Comparison of ENCODE assay signal across 20 cellular contexts in genomic region chr22:29593923-29594322, GRCh38. TPM values are rescaled to one million over a fixed set of nuclear protein-coding genes. Genes with fewer than 3 reads are reported as not detected.
DNase-seq lines count a peak whose midpoint lies in the region; ATAC-seq, FAIRE-seq and TF ChIP-seq lines count a peak whose summit lies in the region.
"Had no signal": no experiment of that assay in that cellular context is flagged by ENCODE, and none has a peak within 500 bp of the region (broad histone marks: within the 10 kb centered on the region; RNA-seq: fewer than 3 reads in every experiment).

No MANE protein-coding gene starts in this region.

- no peaks in the 10 kb centered on the region for H3K36me3 ChIP-seq in body of pancreas (replicated peaks in 1 of 2; ENCODE audit: insufficient read depth in 1 of 2, low read depth in 2 of 2)
- no peaks in the 10 kb centered on the region for H3K36me3 ChIP-seq in pancreas

- WGBS in body of pancreas, 2 donors = 34 to 54% methylated on average over 4 of the region's 4 CpGs
- WGBS in pancreas, 2 donors = 44% methylated on average over 4 of the region's 4 CpGs
- 73% methylated on average over 4 of the region's 4 CpGs for WGBS in right cardiac atrium

- H3K27ac ChIP-seq in body of pancreas (no peak overlapping the region), pancreas (no peak overlapping the region), right cardiac atrium (ENCODE audit: low read length) (no peak overlapping the region)
- H3K27ac ChIP-seq: 22Rv1, A549, C4-2B had no signal

- no peaks in the 10 kb centered on the region for H3K9me3 ChIP-seq in body of pancreas
- no peaks in the 10 kb centered on the region for H3K9me3 ChIP-seq in pancreas
- H3K9me3 ChIP-seq in right cardiac atrium (ENCODE audit: control insufficient read depth, low read length) = no peaks in the 10 kb centered on the region
- H3K9me3 ChIP-seq: A549, Caco-2 had no signal

- H3K4me1 ChIP-seq in body of pancreas (no peaks in the 10 kb centered on the region), pancreas (no peaks in the 10 kb centered on the region), right cardiac atrium (ENCODE audit: control insufficient read depth, insufficient read depth, low read length) (no peaks in the 10 kb centered on the region)
- H3K4me1 ChIP-seq: A549, Caco-2 had no signal

- no peak overlapping the region for H3K27ac Mint-ChIP-seq in natural killer cell treated with Interleukin-12 subunit alpha and Interleukin-12 subunit beta and Interleukin-15 and Interleukin-18, amount 100 ng/mL, for 72 hours
- H3K27ac Mint-ChIP-seq in natural killer cell = no peak overlapping the region
- H3K27ac Mint-ChIP-seq in activated CD4-positive, alpha-beta T cell treated with anti-CD3 and anti-CD28 coated beads, Interleukin-2, amount 10 ng/mL, durations not matched to agents 24 days and 14 days = no peak overlapping the region
- H3K27ac Mint-ChIP-seq: CD4-positive, alpha-beta T cell; H9; IgD-negative memory B cell had no signal

- intact Hi-C loops in natural killer cell (cut with micrococcal nuclease) = loop anchor here (5.0 kb wide), 1 partner anchor 33 kb away; no protein-coding TSS in a partner anchor
- intact Hi-C loops in body of pancreas (cut with DNase I) = no loop called here
- intact Hi-C loops in pancreas (cut with DNase I) = no loop called here
- intact Hi-C loops in right cardiac atrium (cut with DNase I) = no loop called here
- intact Hi-C loops in activated CD4-positive, alpha-beta T cell treated with anti-CD3 and anti-CD28 coated beads, Interleukin-2, amount 10 ng/mL, durations not matched to agents 24 days and 14 days (cut with micrococcal nuclease) = loop anchor here (5.0 kb wide), 1 partner anchor 43 kb away; no protein-coding TSS in a partner anchor

- TF ChIP-seq CTCF in natural killer cell (IDR thresholded peaks at IDR 0.05) = no peak
- no peak for TF ChIP-seq CTCF in body of pancreas (IDR thresholded peaks at IDR 0.05)
- no peak for TF ChIP-seq CTCF in pancreas (IDR thresholded peaks at IDR 0.05)

- H3K9me3 Mint-ChIP-seq in natural killer cell treated with Interleukin-12 subunit alpha and Interleukin-12 subunit beta and Interleukin-15 and Interleukin-18, amount 100 ng/mL, for 72 hours = no peaks in the 10 kb centered on the region
- H3K9me3 Mint-ChIP-seq in natural killer cell = no peaks in the 10 kb centered on the region
- no peaks in the 10 kb centered on the region for H3K9me3 Mint-ChIP-seq in activated CD4-positive, alpha-beta T cell treated with anti-CD3 and anti-CD28 coated beads, Interleukin-2, amount 10 ng/mL, durations not matched to agents 24 days and 14 days
- H3K9me3 Mint-ChIP-seq: CD4-positive, alpha-beta T cell; H9 had no signal

- DNase-seq in natural killer cell treated with Interleukin-12 subunit alpha and Interleukin-12 subunit beta and Interleukin-15 and Interleukin-18, amount 100 ng/mL, for 72 hours (ENCODE audit: low spot score) = peak; percentile 26
- DNase-seq in natural killer cell (no peak), body of pancreas (peak in 2 of 4 donors; percentile 24 to 47), pancreas (no peak), glomerular visceral epithelial cell (ENCODE audit: extremely low spot score) (no peak), right cardiac atrium (no peak)
- no peak for DNase-seq in activated CD4-positive, alpha-beta T cell treated with anti-CD3 and anti-CD28 coated beads, Interleukin-2, amount 10 ng/mL, durations not matched to agents 24 days and 14 days
- DNase-seq: AML-193; Caco-2; CD4-positive, alpha-beta T cell; H9 had no signal

- FAIRE-seq in pancreas (lab: Jason Lieb, UNC) = no peak
- FAIRE-seq: A549, D721Med, G401.6, GM12891, H1 had no signal

- ATAC-seq in natural killer cell treated with Interleukin-12 subunit alpha and Interleukin-12 subunit beta and Interleukin-15 and Interleukin-18, amount 100 ng/mL, for 72 hours = no peak
- ATAC-seq in natural killer cell = no peak
- peak; percentile 28 for ATAC-seq in body of pancreas
- ATAC-seq in pancreas = peak; percentile 51 to 78 (median 68)
- no peak for ATAC-seq in GM18861 (IDR thresholded peaks at IDR 0.05; ENCODE audit: unreplicated experiment)
- ATAC-seq in right cardiac atrium = no peak
- ATAC-seq: A549 had no signal

- H3K36me3 Mint-ChIP-seq in natural killer cell treated with Interleukin-12 subunit alpha and Interleukin-12 subunit beta and Interleukin-15 and Interleukin-18, amount 100 ng/mL, for 72 hours = no peaks in the 10 kb centered on the region
- no peaks in the 10 kb centered on the region for H3K36me3 Mint-ChIP-seq in natural killer cell
- no peaks in the 10 kb centered on the region for H3K36me3 Mint-ChIP-seq in activated CD4-positive, alpha-beta T cell treated with anti-CD3 and anti-CD28 coated beads, Interleukin-2, amount 10 ng/mL, durations not matched to agents 24 days and 14 days (ENCODE audit: low read depth)
- H3K36me3 Mint-ChIP-seq: IgD-negative memory B cell had no signal

- H3K27me3 Mint-ChIP-seq in natural killer cell treated with Interleukin-12 subunit alpha and Interleukin-12 subunit beta and Interleukin-15 and Interleukin-18, amount 100 ng/mL, for 72 hours = no peaks in the 10 kb centered on the region
- H3K27me3 Mint-ChIP-seq in natural killer cell (ENCODE audit: low read depth in 2 of 2) = no peaks in the 10 kb centered on the region
- H3K27me3 Mint-ChIP-seq in activated CD4-positive, alpha-beta T cell treated with anti-CD3 and anti-CD28 coated beads, Interleukin-2, amount 10 ng/mL, durations not matched to agents 24 days and 14 days = no peaks in the 10 kb centered on the region
- H3K27me3 Mint-ChIP-seq: CD4-positive, alpha-beta T cell; IgD-negative memory B cell had no signal

- no peak overlapping the region for H3K4me3 ChIP-seq in body of pancreas
- no peak overlapping the region for H3K4me3 ChIP-seq in pancreas
- H3K4me3 ChIP-seq in right cardiac atrium (ENCODE audit: low read length) = no peak overlapping the region
- H3K4me3 ChIP-seq: A549 had no signal

- no peak overlapping the region for H3K4me3 Mint-ChIP-seq in natural killer cell treated with Interleukin-12 subunit alpha and Interleukin-12 subunit beta and Interleukin-15 and Interleukin-18, amount 100 ng/mL, for 72 hours
- H3K4me3 Mint-ChIP-seq in natural killer cell = no peak overlapping the region
- no peak overlapping the region for H3K4me3 Mint-ChIP-seq in activated CD4-positive, alpha-beta T cell treated with anti-CD3 and anti-CD28 coated beads, Interleukin-2, amount 10 ng/mL, durations not matched to agents 24 days and 14 days
- H3K4me3 Mint-ChIP-seq: CD4-positive, alpha-beta T cell; H9; IgD-negative memory B cell had no signal

- H3K4me1 Mint-ChIP-seq in natural killer cell treated with Interleukin-12 subunit alpha and Interleukin-12 subunit beta and Interleukin-15 and Interleukin-18, amount 100 ng/mL, for 72 hours (ENCODE audit: low read depth in 2 of 2) = peaks cover 4 to 9% of the 10 kb centered on the region in 2 donors
- H3K4me1 Mint-ChIP-seq in natural killer cell = peaks cover 6 to 7% of the 10 kb centered on the region in 2 donors
- peaks cover 7% of the 10 kb centered on the region for H3K4me1 Mint-ChIP-seq in activated CD4-positive, alpha-beta T cell treated with anti-CD3 and anti-CD28 coated beads, Interleukin-2, amount 10 ng/mL, durations not matched to agents 24 days and 14 days

- TF ChIP-seq POLR2A in body of pancreas (IDR thresholded peaks at IDR 0.05) = no peak

- H3K27me3 ChIP-seq in body of pancreas = no peaks in the 10 kb centered on the region
- H3K27me3 ChIP-seq in pancreas = no peaks in the 10 kb centered on the region
- no peaks in the 10 kb centered on the region for H3K27me3 ChIP-seq in right cardiac atrium (ENCODE audit: control insufficient read depth, insufficient read depth)

RNA-seq across cellular contexts. Expression of gene NF2, which starts 9.5 kb away (rescaled TPM):
- total RNA-seq in natural killer cell treated with Interleukin-12 subunit alpha and Interleukin-12 subunit beta and Interleukin-15 and Interleukin-18, amount 100 ng/mL, for 72 hours = 10 to 100 TPM; 58.2 to 70.9 TPM
- total RNA-seq in natural killer cell (10 to 100 TPM; 32.4 to 43.8 (median 39.6) TPM), body of pancreas (10 to 100 TPM; 21.4 to 26.5 TPM), pancreas (10 to 100 TPM; 14.7 to 33.7 (median 23.2) TPM), right cardiac atrium (10 to 100 TPM; 45.8 to 53.9 (median 50.7) TPM)
- polyA plus RNA-seq in pancreas (1 to 10 TPM; 6.5 to 7.5 TPM), right cardiac atrium (23.4 TPM)
- total RNA-seq in activated CD4-positive, alpha-beta T cell treated with anti-CD3 and anti-CD28 coated beads, Interleukin-2, amount 10 ng/mL, durations not matched to agents 24 days and 14 days = 59.1 and 61.9 TPM in 2 replicates

RNA-seq across cellular contexts. Expression of gene NIPSNAP1, which starts 13.0 kb away (rescaled TPM):
- 10 to 100 TPM; 20.3 to 21.4 TPM for total RNA-seq in natural killer cell treated with Interleukin-12 subunit alpha and Interleukin-12 subunit beta and Interleukin-15 and Interleukin-18, amount 100 ng/mL, for 72 hours
- total RNA-seq in natural killer cell (10 to 100 TPM; 22.4 to 25.3 (median 24.8) TPM), body of pancreas (10 to 100 TPM in 1 of 2 donors, 1 to 10 TPM in 1; 9.2 to 25.4 TPM), pancreas (10 to 100 TPM; 13.5 to 24.0 (median 15.7) TPM), right cardiac atrium (10 to 100 TPM; 16.6 to 29.2 (median 23.6) TPM)
- polyA plus RNA-seq in pancreas (10 to 100 TPM; 13.4 to 23.7 TPM), right cardiac atrium (22.7 TPM)
- 45.9 and 46.5 TPM in 2 replicates for total RNA-seq in activated CD4-positive, alpha-beta T cell treated with anti-CD3 and anti-CD28 coated beads, Interleukin-2, amount 10 ng/mL, durations not matched to agents 24 days and 14 days

RNA-seq across cellular contexts. Expression of gene THOC5, which starts 40.4 kb away (rescaled TPM):
- total RNA-seq in natural killer cell treated with Interleukin-12 subunit alpha and Interleukin-12 subunit beta and Interleukin-15 and Interleukin-18, amount 100 ng/mL, for 72 hours = 10 to 100 TPM; 64.6 to 89.3 TPM
- total RNA-seq in natural killer cell (10 to 100 TPM; 42.4 to 62.5 (median 52.6) TPM), body of pancreas (10 to 100 TPM; 20.0 to 29.0 TPM), pancreas (10 to 100 TPM; 17.1 to 21.7 (median 18.4) TPM), right cardiac atrium (10 to 100 TPM; 31.0 to 58.9 (median 42.3) TPM)
- polyA plus RNA-seq in pancreas (10 to 100 TPM; 11.8 to 12.1 TPM), right cardiac atrium (30.5 TPM)
- total RNA-seq in activated CD4-positive, alpha-beta T cell treated with anti-CD3 and anti-CD28 coated beads, Interleukin-2, amount 10 ng/mL, durations not matched to agents 24 days and 14 days = 66.6 and 68.1 TPM in 2 replicates

Comparison
In these comparisons a context has a peak if more than half of its experiments do, and no peak if none do; other contexts are left out.
1. ATAC-seq: peak in body of pancreas (single experiment) and pancreas (4 of 4); none in natural killer cell treated with Interleukin-12 subunit alpha and Interleukin-12 subunit beta and Interleukin-15 and Interleukin-18, amount 100 ng/mL, for 72 hours (0 of 2), natural killer cell (0 of 3), GM18861 (single experiment) and right cardiac atrium (0 of 2).
2. intact Hi-C loops: an anchor here in natural killer cell (5.0 kb wide) and activated CD4-positive, alpha-beta T cell treated with anti-CD3 and anti-CD28 coated beads, Interleukin-2, amount 10 ng/mL, durations not matched to agents 24 days and 14 days (5.0 kb wide); none called in body of pancreas, pancreas and right cardiac atrium.